In the genomic region with DNA sequence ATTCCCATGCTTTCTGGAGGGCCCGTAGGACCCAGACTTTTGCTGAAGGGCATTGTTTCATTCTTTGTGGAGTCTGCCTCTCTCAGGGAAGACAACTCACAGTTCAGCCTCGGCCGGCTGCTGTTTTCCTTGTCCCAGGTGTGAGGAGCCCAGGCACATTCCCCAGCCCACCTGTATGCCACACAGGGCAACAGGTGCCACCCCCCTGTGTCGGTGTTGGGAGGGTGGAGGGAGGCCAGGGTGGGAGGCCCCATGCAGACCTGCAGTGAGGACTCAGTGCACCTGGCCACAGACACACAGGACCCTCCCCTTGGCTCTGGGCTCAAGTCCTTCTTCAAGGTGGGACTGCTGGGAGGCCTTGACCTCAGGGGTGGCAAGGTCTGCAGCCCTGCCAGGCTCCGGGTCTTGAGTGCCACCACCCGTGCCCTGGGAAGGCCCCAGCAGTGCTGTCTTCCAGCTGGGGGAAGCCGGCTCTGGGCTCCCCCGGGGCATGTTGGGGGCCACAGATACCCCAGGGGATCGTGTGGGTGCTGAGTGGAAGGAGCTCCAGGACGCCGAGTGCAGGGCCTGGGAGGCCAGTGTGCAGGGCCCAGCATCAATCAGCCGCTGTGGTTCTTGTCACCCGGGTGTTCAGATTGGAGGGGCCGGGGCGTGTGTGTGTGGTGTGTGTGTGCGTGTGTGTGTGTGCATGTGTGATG, we compare ENCODE assay signal across 1 cellular context.
TF ChIP-seq lines count a peak whose summit lies in the region.

No MANE protein-coding gene starts in this region.

TF ChIP-seq in IMR-90, 13 proteins besides CTCF, POLR2A, EP300 and RAD21:
- no peak for TF ChIP-seq RFX5 (IDR thresholded peaks at IDR 0.05; ENCODE audit: low read depth, low read length)
- TF ChIP-seq BHLHE40 (IDR thresholded peaks at IDR 0.05; ENCODE audit: low read depth, low read length), result no peak
- TF ChIP-seq USF2 (IDR thresholded peaks at IDR 0.05; ENCODE audit: low read depth, low read length), result no peak
- no peak for TF ChIP-seq NFE2L2 (IDR thresholded peaks at IDR 0.05; ENCODE audit: low read depth, low read length)
- no peak for TF ChIP-seq CHD1 (IDR thresholded peaks at IDR 0.05; ENCODE audit: low read depth, low read length)
- no peak for TF ChIP-seq MXI1 (IDR thresholded peaks at IDR 0.05; ENCODE audit: borderline replicate concordance, low read depth, low read length)
- TF ChIP-seq MAZ (IDR thresholded peaks at IDR 0.05; ENCODE audit: borderline replicate concordance, low read depth, low read length), result no peak
- TF ChIP-seq CEBPB (IDR thresholded peaks at IDR 0.05; ENCODE audit: low read depth, low read length), result no peak
- TF ChIP-seq ELK1 (IDR thresholded peaks at IDR 0.05; ENCODE audit: borderline replicate concordance, low read depth, low read length), result no peak
- TF ChIP-seq RCOR1 (IDR thresholded peaks at IDR 0.05; ENCODE audit: insufficient replicate concordance, low read length), result no peak
- TF ChIP-seq MAFK (IDR thresholded peaks at IDR 0.05; ENCODE audit: low read depth, low read length), result no peak
- no peak for TF ChIP-seq FOS (IDR thresholded peaks at IDR 0.05; ENCODE audit: low read depth, low read length)
- no peak for TF ChIP-seq SMC3 (IDR thresholded peaks at IDR 0.05; ENCODE audit: low read depth, low read length)
